1 cellular context compared by ENCODE assay signal in genomic region chr1:173474097-173474779, GRCh38.
A peak's percentile ranks its signal among the peaks of the same experiment; 100 is the strongest.
TF ChIP-seq lines count a peak whose summit lies in the region.

No MANE protein-coding gene starts in this region.

TF ChIP-seq in K562, 482 proteins besides CTCF, POLR2A, EP300 and RAD21 (continued from another document and continues in another):
- no peak for TF ChIP-seq SETDB1 (IDR thresholded peaks at IDR 0.05; ENCODE audit: low read length)
- TF ChIP-seq ZNF140 (CRISPR knock-in tag; IDR thresholded peaks at IDR 0.05) = no peak
- no peak for TF ChIP-seq POLR2AphosphoS5 (IDR thresholded peaks at IDR 0.05; ENCODE audit: control insufficient read depth, insufficient read depth, low read depth, low read length)
- TF ChIP-seq ZNF347 (CRISPR knock-in tag; IDR thresholded peaks at IDR 0.05; ENCODE audit: low read depth) = 0 out of 2 replicates have a peak, but pooled peaks have one; percentile 13
- TF ChIP-seq ZBTB2 (IDR thresholded peaks at IDR 0.05) = no peak
- no peak for TF ChIP-seq BRD9 (IDR thresholded peaks at IDR 0.05; ENCODE audit: low read depth, partially characterized antibody)
- TF ChIP-seq RFX5 (IDR thresholded peaks at IDR 0.05; ENCODE audit: low read depth, low read length) = no peak
- TF ChIP-seq TAF7 (tag; IDR thresholded peaks at IDR 0.05) = peak; percentile 62; the same call in 1 of the 2 replicates
- TF ChIP-seq ZNF23 (CRISPR knock-in tag; IDR thresholded peaks at IDR 0.05) = 0 out of 2 replicates have a peak, but pooled peaks have one; percentile 41
- no peak for TF ChIP-seq MBD2 (IDR thresholded peaks at IDR 0.05; ENCODE audit: borderline replicate concordance, low read depth)
- TF ChIP-seq PTRF (tag; IDR thresholded peaks at IDR 0.05) = peak; percentile 87
- peak; percentile 84 for TF ChIP-seq ZNF395 (CRISPR knock-in tag; IDR thresholded peaks at IDR 0.05)
- no peak for TF ChIP-seq HMGXB4 (CRISPR knock-in tag; IDR thresholded peaks at IDR 0.05)
- TF ChIP-seq PHF20 (IDR thresholded peaks at IDR 0.05; ENCODE audit: partially characterized antibody) = no peak
- TF ChIP-seq KAT2B (IDR thresholded peaks at IDR 0.05; ENCODE audit: low read depth, low read length) = no peak
- no peak for TF ChIP-seq ZNF445 (CRISPR knock-in tag; IDR thresholded peaks at IDR 0.05; ENCODE audit: low read depth)
- no peak for TF ChIP-seq HDAC1 (IDR thresholded peaks at IDR 0.05)
- no peak for TF ChIP-seq SMARCA5 (IDR thresholded peaks at IDR 0.05)
- no peak for TF ChIP-seq ATF2 (CRISPR knock-in tag; IDR thresholded peaks at IDR 0.05)
- TF ChIP-seq POLR2H (tag; IDR thresholded peaks at IDR 0.05; ENCODE audit: low read depth) = no peak
- TF ChIP-seq C11orf30 (IDR thresholded peaks at IDR 0.05; ENCODE audit: low read depth) = peak; percentile 40; the same call in 1 of the 2 replicates
- TF ChIP-seq ZNF76 (CRISPR knock-in tag; IDR thresholded peaks at IDR 0.05; ENCODE audit: borderline replicate concordance) = peak; percentile 64; the same call in 1 of the 2 replicates
- TF ChIP-seq ZKSCAN8 (CRISPR knock-in tag; IDR thresholded peaks at IDR 0.05) = no peak; the same call in 1 of the 2 replicates
- TF ChIP-seq PML (IDR thresholded peaks at IDR 0.05; ENCODE audit: low read length) = no peak
- TF ChIP-seq RBFOX2 (IDR thresholded peaks at IDR 0.05; ENCODE audit: low read depth, low read length) = no peak
- TF ChIP-seq ZKSCAN3 (CRISPR knock-in tag; IDR thresholded peaks at IDR 0.05) = 0 out of 2 replicates have a peak, but pooled peaks have one; percentile 42
- TF ChIP-seq HNRNPLL (IDR thresholded peaks at IDR 0.05; ENCODE audit: low read depth, low read length, poor library complexity, severe bottlenecking) = no peak
- no peak; the same call in 1 of the 2 replicates for TF ChIP-seq ELF2 (CRISPR knock-in tag; IDR thresholded peaks at IDR 0.05)
- TF ChIP-seq ZNF785 (CRISPR knock-in tag; IDR thresholded peaks at IDR 0.05) = no peak
- peak; percentile 42; the same call in 1 of the 2 replicates for TF ChIP-seq REST (CRISPR knock-in tag; IDR thresholded peaks at IDR 0.05; ENCODE audit: low read depth)
- no peak for TF ChIP-seq HMG20B (CRISPR knock-in tag; IDR thresholded peaks at IDR 0.05)
- TF ChIP-seq ZNF41 (CRISPR knock-in tag; conservative IDR thresholded peaks at IDR 0.05) = 0 out of 2 replicates have a peak, but pooled peaks have one; percentile 41
- TF ChIP-seq ZFP30 (CRISPR knock-in tag; IDR thresholded peaks at IDR 0.05; ENCODE audit: borderline replicate concordance) = no peak
- no peak for TF ChIP-seq THRAP3 (IDR thresholded peaks at IDR 0.05; ENCODE audit: borderline replicate concordance)
- no peak for TF ChIP-seq ZNF518B (CRISPR knock-in tag; IDR thresholded peaks at IDR 0.05)
- no peak for TF ChIP-seq XRCC4 (IDR thresholded peaks at IDR 0.05; ENCODE audit: extremely low read depth, insufficient read depth, insufficient read length)
- no peak for TF ChIP-seq SMAD1 (IDR thresholded peaks at IDR 0.05; ENCODE audit: low read depth, low read length, partially characterized antibody)
- no peak for TF ChIP-seq ZNF830 (CRISPR knock-in tag; IDR thresholded peaks at IDR 0.05)
- TF ChIP-seq ZNF717 (CRISPR knock-in tag; IDR thresholded peaks at IDR 0.05) = no peak
- TF ChIP-seq ETV6 (IDR thresholded peaks at IDR 0.05; ENCODE audit: borderline replicate concordance in 1 of 2, low read depth in 2 of 2, low read length in 1 of 2) = no peak
- TF ChIP-seq ETV6 (CRISPR knock-in tag; IDR thresholded peaks at IDR 0.05; ENCODE audit: borderline replicate concordance) = no peak
- TF ChIP-seq TEAD2 (tag; IDR thresholded peaks at IDR 0.05) = peak; percentile 80; the same call in 1 of the 2 replicates
- no peak for TF ChIP-seq POU5F1 (IDR thresholded peaks at IDR 0.05; ENCODE audit: borderline replicate concordance, low read depth, low read length, partially characterized antibody)
- TF ChIP-seq HIVEP1 (CRISPR knock-in tag; IDR thresholded peaks at IDR 0.05) = no peak
- no peak for TF ChIP-seq FOXA1 (IDR thresholded peaks at IDR 0.05; ENCODE audit: borderline replicate concordance)
- TF ChIP-seq ZNF274 (IDR thresholded peaks at IDR 0.05; ENCODE audit: borderline replicate concordance, low read depth, low read length) = no peak
- TF ChIP-seq MTA2 (IDR thresholded peaks at IDR 0.05; ENCODE audit: low read depth) = no peak
- peak; percentile 49; the same call in 1 of the 2 replicates for TF ChIP-seq ATF4 (CRISPR knock-in tag; IDR thresholded peaks at IDR 0.05)
- TF ChIP-seq ZNF277 (CRISPR knock-in tag; IDR thresholded peaks at IDR 0.05; ENCODE audit: borderline replicate concordance) = no peak
- no peak for TF ChIP-seq PBX2 (CRISPR knock-in tag; IDR thresholded peaks at IDR 0.05; ENCODE audit: low read depth)
- TF ChIP-seq PBX2 (tag; conservative IDR thresholded peaks at IDR 0.05; ENCODE audit: low read depth) = peak; percentile 52
- TF ChIP-seq KLF16 (IDR thresholded peaks at IDR 0.05) = no peak
